ENCODE assay signal across 16 cellular contexts in genomic region chr11:11220786-11221185, GRCh38.
DNase-seq lines count a peak whose midpoint lies in the region; ATAC-seq and TF ChIP-seq lines count a peak whose summit lies in the region.
"Had no signal": no experiment of that assay in that cellular context is flagged by ENCODE, and none has a peak within 500 bp of the region (broad histone marks: within the 10 kb centered on the region; RNA-seq: fewer than 3 reads in every experiment).

No MANE protein-coding gene starts in this region.

- peak; percentile 93 for ATAC-seq in RWPE2 (ENCODE audit: low read depth)
- no peak for ATAC-seq in HG03378 (IDR thresholded peaks at IDR 0.05; ENCODE audit: unreplicated experiment)
- ATAC-seq: CD8-positive, alpha-beta T cell; HepG2 had no signal

- no peak overlapping the region for H2BK120ac ChIP-seq in mesendoderm (ENCODE audit: low read depth, low read length)

- H3K27me3 Mint-ChIP-seq in endodermal cell (ENCODE audit: insufficient read depth), result no peaks in the 10 kb centered on the region

- H2AK5ac ChIP-seq in mesendoderm (ENCODE audit: low read length), result no peak overlapping the region

- H3K4me1 ChIP-seq in RWPE2 (ENCODE audit: insufficient read depth, poor library complexity, severe bottlenecking) (peaks cover 4% of the 10 kb centered on the region), endodermal cell (ENCODE audit: control insufficient read depth, insufficient read depth, low read length) (no peaks in the 10 kb centered on the region), mesendoderm (ENCODE audit: control insufficient read depth, low read depth, low read length) (no peaks in the 10 kb centered on the region), BE2C (no peaks in the 10 kb centered on the region), Karpas-422 (ENCODE audit: low read length) (no peaks in the 10 kb centered on the region)
- H3K4me1 ChIP-seq: HAP-1 had no signal

- H3K9me3 ChIP-seq in RWPE2 (ENCODE audit: severe bottlenecking), result no peaks in the 10 kb centered on the region
- no peaks in the 10 kb centered on the region for H3K9me3 ChIP-seq in endodermal cell (ENCODE audit: control insufficient read depth, low read length)
- no peaks in the 10 kb centered on the region for H3K9me3 ChIP-seq in BE2C
- no peaks in the 10 kb centered on the region for H3K9me3 ChIP-seq in Karpas-422 (ENCODE audit: low read length)
- H3K9me3 ChIP-seq: HAP-1 had no signal

- H3K36me3 ChIP-seq in RWPE2 (ENCODE audit: low read depth) (no peaks in the 10 kb centered on the region), endodermal cell (ENCODE audit: control insufficient read depth, insufficient read depth, low read length) (no peaks in the 10 kb centered on the region), mesendoderm (ENCODE audit: control insufficient read depth, insufficient read depth, low read length) (no peaks in the 10 kb centered on the region), BE2C (no peaks in the 10 kb centered on the region), Karpas-422 (ENCODE audit: insufficient read depth, low read length) (no peaks in the 10 kb centered on the region)
- H3K36me3 ChIP-seq: HAP-1 had no signal

- no peaks in the 10 kb centered on the region for H3K9me2 ChIP-seq in Karpas-422 (replicated peaks; ENCODE audit: insufficient read depth, low read length)

- TF ChIP-seq CTCF in RWPE2 (IDR thresholded peaks at IDR 0.05; ENCODE audit: poor library complexity, severe bottlenecking), result no peak
- TF ChIP-seq CTCF in endodermal cell (conservative IDR thresholded peaks at IDR 0.05), result no peak
- TF ChIP-seq CTCF in BE2C (IDR thresholded peaks at IDR 0.05; ENCODE audit: low read depth, low read length), result no peak

- no peaks in the 10 kb centered on the region for H3K9me3 Mint-ChIP-seq in endodermal cell
- H3K9me3 Mint-ChIP-seq: CD8-positive, alpha-beta T cell had no signal

- peaks cover 2% of the 10 kb centered on the region for H3K4me1 Mint-ChIP-seq in endodermal cell
- H3K4me1 Mint-ChIP-seq: CD14-positive monocyte had no signal

- peak; percentile 73 for DNase-seq in HPDE6-E6E7 (ENCODE audit: extremely low spot score)
- no peak for DNase-seq in RWPE2 (ENCODE audit: low spot score)
- DNase-seq in endodermal cell, result peak; percentile 31
- DNase-seq in mesendoderm, result peak; percentile 26
- no peak for DNase-seq in BE2C
- no peak for DNase-seq in Karpas-422
- DNase-seq: CD8-positive, alpha-beta T cell; COR-L47; DMS153; DMS79 treated with DMSO at 0.1 percent for 48 hours; EL; GOT3 had no signal

- H3K79me2 ChIP-seq in mesendoderm (ENCODE audit: control insufficient read depth, insufficient read depth, low read length) (no peaks in the 10 kb centered on the region), Karpas-422 (ENCODE audit: low read length) (no peaks in the 10 kb centered on the region)

- H4K8ac ChIP-seq in mesendoderm (ENCODE audit: low read depth, low read length), result no peak overlapping the region

- H3K23ac ChIP-seq in mesendoderm (ENCODE audit: low read length), result no peak overlapping the region

- H3K4ac ChIP-seq in mesendoderm (ENCODE audit: low read depth, low read length), result no peak overlapping the region

- H2BK15ac ChIP-seq in mesendoderm (replicated peaks; ENCODE audit: low read depth), result no peak overlapping the region

- no peak overlapping the region for H3K4me3 ChIP-seq in RWPE2 (ENCODE audit: severe bottlenecking)
- no peak overlapping the region for H3K4me3 ChIP-seq in endodermal cell (ENCODE audit: low read length)
- H3K4me3 ChIP-seq in mesendoderm (ENCODE audit: low read length), result no peak overlapping the region
- H3K4me3 ChIP-seq in BE2C (ENCODE audit: low read depth, low read length), result no peak overlapping the region
- no peak overlapping the region for H3K4me3 ChIP-seq in Karpas-422 (ENCODE audit: low read length)
- H3K4me3 ChIP-seq: HAP-1 had no signal

- no peak overlapping the region for H3K4me2 ChIP-seq in mesendoderm (ENCODE audit: low read length)
- no peak overlapping the region for H3K4me2 ChIP-seq in Karpas-422 (ENCODE audit: low read depth, low read length, poor library complexity, severe bottlenecking)

- H3K79me1 ChIP-seq in mesendoderm (ENCODE audit: low read length), result no peaks in the 10 kb centered on the region

- no peak overlapping the region for H4K5ac ChIP-seq in mesendoderm (ENCODE audit: low read length)

- H3K27ac Mint-ChIP-seq in endodermal cell, result no peak overlapping the region
- H3K27ac Mint-ChIP-seq: CD14-positive monocyte; CD8-positive, alpha-beta T cell had no signal

- H2AFZ ChIP-seq in Karpas-422 (ENCODE audit: low read length), result no peak overlapping the region

- H3K9ac ChIP-seq in endodermal cell (ENCODE audit: extremely low read depth, low read length, poor library complexity, severe bottlenecking) (no peak overlapping the region), mesendoderm (ENCODE audit: low read length) (no peak overlapping the region), Karpas-422 (ENCODE audit: low read length) (no peak overlapping the region)

- no peak overlapping the region for H2BK5ac ChIP-seq in mesendoderm (ENCODE audit: low read length)

- no peak overlapping the region for H3K18ac ChIP-seq in mesendoderm (ENCODE audit: low read length)

- no peaks in the 10 kb centered on the region for H3K36me3 Mint-ChIP-seq in endodermal cell (ENCODE audit: low read depth)
- H3K36me3 Mint-ChIP-seq: CD14-positive monocyte; CD8-positive, alpha-beta T cell had no signal

- no peaks in the 10 kb centered on the region for H4K20me1 ChIP-seq in Karpas-422 (ENCODE audit: insufficient read depth, low read depth, low read length)

- H3K27me3 ChIP-seq in RWPE2 (ENCODE audit: insufficient read depth, poor library complexity, severe bottlenecking) (no peaks in the 10 kb centered on the region), endodermal cell (ENCODE audit: control insufficient read depth, insufficient read depth, low read length, poor library complexity, severe bottlenecking) (no peaks in the 10 kb centered on the region), mesendoderm (ENCODE audit: insufficient read depth, low read length, poor library complexity) (no peaks in the 10 kb centered on the region), BE2C (no peaks in the 10 kb centered on the region), Karpas-422 (ENCODE audit: low read length) (no peaks in the 10 kb centered on the region)

- no peak overlapping the region for H3K27ac ChIP-seq in RWPE2 (ENCODE audit: poor library complexity, severe bottlenecking)
- no peak overlapping the region for H3K27ac ChIP-seq in endodermal cell (ENCODE audit: low read depth, low read length)
- H3K27ac ChIP-seq in mesendoderm (ENCODE audit: low read depth, low read length), result no peak overlapping the region
- H3K27ac ChIP-seq in Karpas-422 (ENCODE audit: low read length), result no peak overlapping the region

- no peak overlapping the region for H3K56ac ChIP-seq in mesendoderm (ENCODE audit: low read length)

- no peak overlapping the region for H3K4me3 Mint-ChIP-seq in endodermal cell
- H3K4me3 Mint-ChIP-seq: CD14-positive monocyte; CD8-positive, alpha-beta T cell had no signal

- 74 to 89% methylated on average over 8 to 9 of the region's 9 CpGs for WGBS in endodermal cell (ENCODE audit: insufficient coverage in 1 of 2, insufficient read length in 1 of 2), 2 experiments
- no CpG with 5 or more reads among the region's 9 CpGs for WGBS in mesendoderm (ENCODE audit: extremely low coverage, insufficient coverage, low lambda C conversion rate)

Comparison
In these comparisons a context has a peak if more than half of its experiments do, and no peak if none do; other contexts are left out.
1. DNase-seq: peak in HPDE6-E6E7 (single experiment), endodermal cell (single experiment) and mesendoderm (single experiment); none in RWPE2 (single experiment), BE2C (single experiment) and Karpas-422 (single experiment).